ENCODE assay signal across 26 cellular contexts in the genomic region with DNA sequence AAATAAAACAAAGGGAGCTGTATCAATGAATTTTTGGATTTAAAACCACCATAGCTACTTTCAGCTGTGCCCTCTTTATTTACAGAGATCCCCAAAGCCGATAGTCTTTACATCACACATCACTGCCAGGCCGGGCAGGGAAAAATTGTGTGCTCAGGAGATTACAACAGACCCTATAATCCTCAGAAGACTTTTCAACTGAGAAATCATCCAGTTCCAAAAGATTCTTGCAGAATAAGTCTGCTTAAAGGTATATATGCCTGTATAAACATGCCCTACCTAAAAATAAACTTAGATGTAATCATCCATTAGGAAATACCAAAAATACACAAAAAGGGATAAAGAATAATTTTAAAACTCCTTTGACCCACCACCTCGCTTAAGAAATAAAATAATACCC.
"Had no signal": no experiment of that assay in that cellular context is flagged by ENCODE, and none has a peak within 500 bp of the region (broad histone marks: within the 10 kb centered on the region; RNA-seq: fewer than 3 reads in every experiment).

No MANE protein-coding gene starts in this region.

- H3K36me3 ChIP-seq: esophagus squamous epithelium, gastroesophageal sphincter, heart left ventricle, left lung, lower lobe of right lung had no signal

- DNase-seq: dermis blood vessel endothelial cell; dorsolateral prefrontal cortex; effector CD4-positive, alpha-beta T cell; effector memory CD4-positive, alpha-beta T cell; erythroblast; esophagus squamous epithelium; heart left ventricle; hypothalamus; immature natural killer cell; islet precursor cell; kidney; kidney glomerular epithelial cell; left colon; left lung; left ventricle myocardium superior; lower lobe of right lung; mesenchymal stem cell; mucosa of descending colon; naive B cell; naive thymus-derived CD8-positive, alpha-beta T cell had no signal

- H3K4me1 ChIP-seq: gastroesophageal sphincter, left lung, lower lobe of right lung had no signal

- H3K9me3 ChIP-seq: lower lobe of right lung, mucosa of descending colon had no signal

- H3K27me3 ChIP-seq: esophagus squamous epithelium, foreskin keratinocyte, gastroesophageal sphincter, heart left ventricle, hepatocyte, left lung had no signal

- H3K4me3 ChIP-seq: coronary artery, dorsolateral prefrontal cortex, esophagus squamous epithelium, gastroesophageal sphincter, heart left ventricle, hepatocyte, left lung, lower lobe of right lung, mucosa of descending colon had no signal

- ATAC-seq: esophagus mucosa; foreskin keratinocyte; gastroesophageal sphincter; heart left ventricle; left colon; left lung; left ventricle myocardium superior; lower lobe of right lung; mucosa of descending colon; naive thymus-derived CD8-positive, alpha-beta T cell had no signal

- H3K27ac ChIP-seq: coronary artery, dorsolateral prefrontal cortex, epithelial cell of prostate, esophagus squamous epithelium, foreskin keratinocyte, gastroesophageal sphincter, heart left ventricle, hepatocyte, left lung, lower lobe of right lung had no signal
